In the genomic region with DNA sequence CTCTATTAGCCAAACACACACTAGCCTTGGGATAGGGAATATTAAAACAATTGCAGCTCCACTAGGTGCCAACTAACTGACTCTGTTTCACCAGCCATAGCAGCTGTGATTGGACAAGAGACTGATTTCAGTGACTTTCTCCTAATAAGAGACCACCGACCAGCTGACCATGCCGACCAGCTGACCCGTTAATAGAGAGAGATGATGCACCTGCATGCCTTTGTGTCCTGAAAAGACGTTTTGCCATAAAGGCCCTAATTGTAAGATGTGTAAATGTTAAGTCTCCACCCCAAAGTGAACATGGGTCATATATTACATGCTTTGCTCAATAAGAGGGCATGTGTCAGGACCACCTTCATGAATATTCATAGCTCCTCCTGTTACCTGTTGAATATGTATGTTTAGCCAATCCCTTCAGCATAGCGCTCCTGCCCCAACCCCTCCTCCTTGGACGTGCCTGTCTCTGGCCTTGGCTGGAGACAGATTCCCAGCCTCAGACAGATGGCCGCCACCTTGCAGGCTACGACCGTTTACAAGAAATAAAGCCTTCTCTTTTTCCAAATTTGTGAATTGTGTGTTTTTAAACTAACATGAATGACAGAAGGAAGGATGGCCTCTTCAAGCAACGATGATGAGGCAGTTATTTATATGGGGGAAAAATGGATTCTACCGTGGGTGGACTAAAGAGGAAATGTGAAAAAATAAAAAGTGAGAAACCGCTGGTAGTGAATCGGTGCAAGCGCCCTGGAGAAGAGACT, we compare ENCODE assay signal across 8 cellular contexts. TPM values are rescaled to one million over a fixed set of nuclear protein-coding genes. Genes with fewer than 3 reads are reported as not detected.
A peak's percentile ranks its signal among the peaks of the same experiment; 100 is the strongest.
DNase-seq lines count a peak whose midpoint lies in the region; ATAC-seq and TF ChIP-seq lines count a peak whose summit lies in the region.

No MANE protein-coding gene starts in this region.

- H3K27ac Mint-ChIP-seq in brain: peak overlapping the region; percentile 34 to 90 (median 79)

- peak overlapping the region; percentile 92 to 96 for H3K27ac ChIP-seq in liver (ENCODE audit: low read depth in 1 of 2, low read length in 2 of 2)
- H3K27ac ChIP-seq in thoracic aorta: peak overlapping the region; percentile 59

- peaks cover 10 to 50% (median 31%) of the 10 kb centered on the region in 4 donors for H3K4me1 ChIP-seq in liver (ENCODE audit: control insufficient read depth in 4 of 4, insufficient read depth in 4 of 4, low read length in 3 of 4)
- peaks cover 11 to 46% of the 10 kb centered on the region in 2 donors for H3K4me1 ChIP-seq in thoracic aorta (ENCODE audit: control insufficient read depth in 1 of 2, low read depth in 2 of 2)

- no peaks in the 10 kb centered on the region for H3K9me3 ChIP-seq in liver (ENCODE audit: control insufficient read depth in 4 of 4, low read length in 3 of 4)
- H3K9me3 ChIP-seq in thoracic aorta: no peaks in the 10 kb centered on the region

- H3K4me3 ChIP-seq in liver (ENCODE audit: low read depth in 1 of 3, low read length in 3 of 3) (peak overlapping the region; percentile 50 to 74 (median 74)), thoracic aorta (peak overlapping the region; percentile 94)

- no peaks in the 10 kb centered on the region for H3K27me3 Mint-ChIP-seq in brain

- no peak for ATAC-seq in thoracic aorta (ENCODE audit: insufficient number of reproducible peaks, low FRiP score, low read depth)
- ATAC-seq in GM19324 (IDR thresholded peaks at IDR 0.05; ENCODE audit: low FRiP score, unreplicated experiment): no peak
- ATAC-seq in GM18502 (IDR thresholded peaks at IDR 0.05; ENCODE audit: poor library complexity, unreplicated experiment): no peak

- peak overlapping the region in 1 of 2 donors; percentile 54 for H3K9ac ChIP-seq in liver (ENCODE audit: low read depth in 1 of 2, low read length in 2 of 2)

- peaks cover 63% of the 10 kb centered on the region for H3K4me1 Mint-ChIP-seq in brain

- H3K4me3 Mint-ChIP-seq in brain: peak overlapping the region; percentile 81 to 96 (median 93)

- TF ChIP-seq CTCF in brain (conservative IDR thresholded peaks at IDR 0.05) (no peak), liver (IDR thresholded peaks at IDR 0.05; ENCODE audit: low read depth, low read length, missing input control) (no peak), thoracic aorta (IDR thresholded peaks at IDR 0.05) (no peak)

- H3K27me3 ChIP-seq in liver (ENCODE audit: control insufficient read depth in 4 of 4, insufficient read depth in 4 of 4, low read length in 3 of 4) (no peaks in the 10 kb centered on the region), thoracic aorta (replicated peaks; ENCODE audit: insufficient read depth) (no peaks in the 10 kb centered on the region)

- peak; percentile 90 for DNase-seq in DMS53 (lab: John Stamatoyannopoulos, UW)
- peak; percentile 67 for DNase-seq in NAMALWA (ENCODE audit: low spot score)
- no peak for DNase-seq in thoracic aorta (ENCODE audit: low spot score)
- DNase-seq in SKM-1 treated with dmso at 0.1 percent for 144 hours (lab: John Stamatoyannopoulos, UW; ENCODE audit: unreplicated experiment): no peak

- H3K9me3 Mint-ChIP-seq in brain: peaks cover 0 to 3% (median 3%) of the 10 kb centered on the region in 5 experiments

- no peak for TF ChIP-seq RAD21 in liver (IDR thresholded peaks at IDR 0.05)

- 39% methylated on average over 14 of the region's 14 CpGs for WGBS in liver

- peaks cover under 1 to 16% (median 12%) of the 10 kb centered on the region in 4 donors for H3K36me3 ChIP-seq in liver (ENCODE audit: control insufficient read depth in 4 of 4, insufficient read depth in 3 of 4, low read depth in 1 of 4, low read length in 3 of 4)
- H3K36me3 ChIP-seq in thoracic aorta: peaks cover 17% of the 10 kb centered on the region

- H3K36me3 Mint-ChIP-seq in brain: peaks cover 29% of the 10 kb centered on the region

TF ChIP-seq in liver, 16 proteins besides CTCF, POLR2A, EP300 and RAD21:
- TF ChIP-seq ATF3 (IDR thresholded peaks at IDR 0.05) (no peak), HNF4A (conservative IDR thresholded peaks at IDR 0.05) (no peak), HNF4G (IDR thresholded peaks at IDR 0.05) (no peak), EGR1 (IDR thresholded peaks at IDR 0.05; ENCODE audit: low read depth in 2 of 2) (no peak)
- TF ChIP-seq, protein P1, sequence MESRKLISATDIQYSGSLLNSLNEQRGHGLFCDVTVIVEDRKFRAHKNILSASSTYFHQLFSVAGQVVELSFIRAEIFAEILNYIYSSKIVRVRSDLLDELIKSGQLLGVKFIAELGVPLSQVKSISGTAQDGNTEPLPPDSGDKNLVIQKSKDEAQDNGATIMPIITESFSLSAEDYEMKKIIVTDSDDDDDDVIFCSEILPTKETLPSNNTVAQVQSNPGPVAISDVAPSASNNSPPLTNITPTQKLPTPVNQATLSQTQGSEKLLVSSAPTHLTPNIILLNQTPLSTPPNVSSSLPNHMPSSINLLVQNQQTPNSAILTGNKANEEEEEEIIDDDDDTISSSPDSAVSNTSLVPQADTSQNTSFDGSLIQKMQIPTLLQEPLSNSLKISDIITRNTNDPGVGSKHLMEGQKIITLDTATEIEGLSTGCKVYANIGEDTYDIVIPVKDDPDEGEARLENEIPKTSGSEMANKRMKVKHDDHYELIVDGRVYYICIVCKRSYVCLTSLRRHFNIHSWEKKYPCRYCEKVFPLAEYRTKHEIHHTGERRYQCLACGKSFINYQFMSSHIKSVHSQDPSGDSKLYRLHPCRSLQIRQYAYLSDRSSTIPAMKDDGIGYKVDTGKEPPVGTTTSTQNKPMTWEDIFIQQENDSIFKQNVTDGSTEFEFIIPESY (IDR thresholded peaks at IDR 0.05): no peak
TF ChIP-seq in liver: peak in this region for 0.

RNA-seq across cellular contexts. Expression of gene NADSYN1, which starts 1.2 kb away (rescaled TPM):
- polyA plus RNA-seq in brain (ENCODE audit: insufficient read depth, low read depth, low replicate concordance): 16.2 TPM
- total RNA-seq in liver: 10 to 100 TPM; 19.8 to 33.6 TPM
- 10 to 100 TPM; 16.6 to 24.6 TPM for polyA plus RNA-seq in liver
- 100 to 1,000 TPM in 1 of 2 donors, 10 to 100 TPM in 1; 68.0 to 112 TPM for total RNA-seq in thoracic aorta

RNA-seq across cellular contexts. Expression of gene DHCR7, which starts 3.6 kb away (rescaled TPM):
- 108 TPM for polyA plus RNA-seq in brain (ENCODE audit: insufficient read depth, low read depth, low replicate concordance)
- 100 to 1,000 TPM; 149 to 224 TPM for total RNA-seq in liver
- polyA plus RNA-seq in liver: 100 to 1,000 TPM in 1 of 2 donors, 10 to 100 TPM in 1; 56.9 to 195 TPM
- total RNA-seq in thoracic aorta: 10 to 100 TPM in 1 of 2 donors, 1 to 10 TPM in 1; 6.6 to 17.6 TPM

Comparison
In these comparisons a context has a peak if more than half of its experiments do, and no peak if none do; other contexts are left out.
1. DNase-seq: peak in DMS53 (single experiment) and NAMALWA (single experiment); none in thoracic aorta (single experiment) and SKM-1 treated with dmso at 0.1 percent for 144 hours (single experiment).
2. RNA of gene DHCR7, which starts 3.6 kb away (total RNA-seq): 149 to 224 TPM in liver; 6.6 to 17.6 TPM in thoracic aorta; every median in the first group is over 4 times any median in the second.